ENCODE assay signal across 37 cellular contexts in the genomic region with DNA sequence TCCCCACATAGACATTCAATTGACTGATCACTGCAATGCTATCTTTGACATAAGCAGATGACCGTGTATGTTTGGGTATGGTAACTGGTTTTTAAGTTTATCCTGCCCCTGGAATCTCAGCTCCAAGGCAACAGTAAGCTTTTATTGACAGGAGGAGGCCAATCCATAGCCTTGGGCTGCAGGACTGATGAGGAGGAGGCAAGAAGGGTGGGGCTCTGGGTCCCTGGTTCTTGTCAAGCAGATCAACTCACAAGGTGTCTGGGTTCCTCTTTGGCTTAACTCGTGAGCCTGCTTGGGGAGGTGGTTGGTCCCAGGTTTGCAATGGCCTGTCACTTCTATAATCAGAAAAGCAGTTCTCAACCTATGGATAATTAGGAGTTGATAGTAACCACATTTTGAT.
"Had no signal": no experiment of that assay in that cellular context is flagged by ENCODE, and none has a peak within 500 bp of the region (broad histone marks: within the 10 kb centered on the region; RNA-seq: fewer than 3 reads in every experiment).

No MANE protein-coding gene starts in this region.

- H3K4me1 Mint-ChIP-seq: activated naive CD4-positive, alpha-beta T cell treated with anti-CD3 and anti-CD28 coated beads, Interleukin-2, amount 50 U/mL, for 24 hours; activated naive CD8-positive, alpha-beta T cell treated with anti-CD3 and anti-CD28 coated beads for 36 hours; activated naive CD8-positive, alpha-beta T cell treated with anti-CD3 and anti-CD28 coated beads, Interleukin-2, amount 10 ng/mL, durations not matched to agents 7 days and 5 days; activated naive CD8-positive, alpha-beta T cell treated with anti-CD3 and anti-CD28 coated beads, Interleukin-2, amount 50 U/mL, for 24 hours; activated T-helper 17 cell treated with anti-CD3 and anti-CD28 coated beads, Interleukin-2, amount 50 U/mL, for 72 hours; central memory CD8-positive, alpha-beta T cell had no signal

- H3K4me1 ChIP-seq: adrenal gland, ascending aorta, body of pancreas, breast epithelium had no signal

- H3K4me3 Mint-ChIP-seq: activated naive CD4-positive, alpha-beta T cell treated with anti-CD3 and anti-CD28 coated beads for 36 hours; activated naive CD4-positive, alpha-beta T cell treated with anti-CD3 and anti-CD28 coated beads, Interleukin-2, amount 50 U/mL, for 24 hours; activated naive CD8-positive, alpha-beta T cell; activated naive CD8-positive, alpha-beta T cell treated with anti-CD3 and anti-CD28 coated beads for 36 hours; activated naive CD8-positive, alpha-beta T cell treated with anti-CD3 and anti-CD28 coated beads, Interleukin-2, amount 10 ng/mL, durations not matched to agents 7 days and 5 days; activated naive CD8-positive, alpha-beta T cell treated with anti-CD3 and anti-CD28 coated beads, Interleukin-2, amount 50 U/mL, for 24 hours; activated T-cell treated with anti-CD3 and anti-CD28 coated beads, Interleukin-2, amount 50 U/mL, for 24 hours; activated T-cell treated with anti-CD3 and anti-CD28 coated beads, Interleukin-2, amount 50 U/mL, for 4 hours; activated T-cell treated with anti-CD3 and anti-CD28 coated beads, Interleukin-2, amount 50 U/mL, for 72 hours; activated T-helper 1 cell treated with anti-CD3 and anti-CD28 coated beads, Interleukin-12 subunit alpha, Interleukin-12 subunit beta, Interleukin-2, Interleukin-4 antibody, amounts not matched to agents 30 ng/mL and 10 ng/mL and 1 ng/mL, durations not matched to agents 14 hours and 24 hours and 36 hours; activated T-helper 17 cell treated with anti-CD3 and anti-CD28 coated beads, Interleukin-2, amount 50 U/mL, for 72 hours; brain; central memory CD8-positive, alpha-beta T cell had no signal

- H3K27ac ChIP-seq: adrenal gland, ascending aorta, body of pancreas, brain microvascular endothelial cell, breast epithelium, cardiac muscle cell had no signal

- H3K36me3 ChIP-seq: adrenal gland, ascending aorta, brain microvascular endothelial cell, breast epithelium, cardiac muscle cell had no signal

- H3K27ac Mint-ChIP-seq: activated naive CD4-positive, alpha-beta T cell treated with anti-CD3 and anti-CD28 coated beads for 36 hours; activated naive CD4-positive, alpha-beta T cell treated with anti-CD3 and anti-CD28 coated beads, Interleukin-2, amount 50 U/mL, for 24 hours; activated naive CD8-positive, alpha-beta T cell; activated naive CD8-positive, alpha-beta T cell treated with anti-CD3 and anti-CD28 coated beads for 36 hours; activated naive CD8-positive, alpha-beta T cell treated with anti-CD3 and anti-CD28 coated beads, Interleukin-2, amount 10 ng/mL, durations not matched to agents 7 days and 5 days; activated naive CD8-positive, alpha-beta T cell treated with anti-CD3 and anti-CD28 coated beads, Interleukin-2, amount 50 U/mL, for 24 hours; activated T-cell treated with anti-CD3 and anti-CD28 coated beads, Interleukin-2, amount 50 U/mL, for 24 hours; activated T-cell treated with anti-CD3 and anti-CD28 coated beads, Interleukin-2, amount 50 U/mL, for 72 hours; activated T-helper 1 cell treated with anti-CD3 and anti-CD28 coated beads, Interleukin-12 subunit alpha, Interleukin-12 subunit beta, Interleukin-2, Interleukin-4 antibody, amounts not matched to agents 30 ng/mL and 10 ng/mL and 1 ng/mL, durations not matched to agents 14 hours and 24 hours and 36 hours; activated T-helper 17 cell treated with anti-CD3 and anti-CD28 coated beads, Interleukin-2, amount 50 U/mL, for 72 hours; activated T-helper 2 cell treated with anti-CD3 and anti-CD28 coated beads, Interferon-gamma antibody, Interleukin-2, Interleukin-4, amounts not matched to agents 10 μg/mL and 5 μg/mL and 100 μg/mL, durations not matched to agents 14 hours and 24 hours and 36 hours had no signal

- DNase-seq: activated effector memory CD4-positive, alpha-beta T cell treated with anti-CD3 and anti-CD28 coated beads, Interleukin-2, amount 50 U/mL, for 16 hours; activated effector memory CD4-positive, alpha-beta T cell treated with Interleukin-2 at 50 U/mL for 16 hours; activated gamma-delta T cell; activated gamma-delta T cell treated with Interleukin-2 at 50 U/mL for 16 hours; activated naive CD4-positive, alpha-beta T cell; activated naive CD4-positive, alpha-beta T cell treated with anti-CD3 and anti-CD28 coated beads for 36 hours; activated naive CD4-positive, alpha-beta T cell treated with anti-CD3 and anti-CD28 coated beads, Interleukin-2, amount 50 U/mL, for 16 hours; activated naive CD4-positive, alpha-beta T cell treated with Interleukin-2 at 50 U/mL for 16 hours; activated naive CD8-positive, alpha-beta T cell treated with anti-CD3 and anti-CD28 coated beads for 36 hours; activated naive CD8-positive, alpha-beta T cell treated with anti-CD3 and anti-CD28 coated beads, Interleukin-2, amount 10 ng/mL, durations not matched to agents 7 days and 5 days; activated naive CD8-positive, alpha-beta T cell treated with anti-CD3 and anti-CD28 coated beads, Interleukin-2, amount 50 U/mL, for 24 hours; activated T-cell treated with anti-CD3 and anti-CD28 coated beads, Interleukin-2, amount 50 U/mL, for 1 hour; activated T-cell treated with anti-CD3 and anti-CD28 coated beads, Interleukin-2, amount 50 U/mL, for 24 hours; activated T-cell treated with anti-CD3 and anti-CD28 coated beads, Interleukin-2, amount 50 U/mL, for 4 hours; activated T-cell treated with anti-CD3 and anti-CD28 coated beads, Interleukin-2, amount 50 U/mL, for 48 hours; activated T-cell treated with anti-CD3 and anti-CD28 coated beads, Interleukin-2, amount 50 U/mL, for 72 hours; adrenal gland; amniotic stem cell; amygdala; anterior cingulate cortex; aorta; body of pancreas; brain microvascular endothelial cell; caudate nucleus; central memory CD4-positive, alpha-beta T cell; cerebellar nuclear complex had no signal

- H3K36me3 Mint-ChIP-seq: activated naive CD8-positive, alpha-beta T cell treated with anti-CD3 and anti-CD28 coated beads, Interleukin-2, amount 10 ng/mL, durations not matched to agents 7 days and 5 days had no signal

- H3K27me3 Mint-ChIP-seq: activated naive CD4-positive, alpha-beta T cell treated with anti-CD3 and anti-CD28 coated beads, Interleukin-2, amount 50 U/mL, for 24 hours; activated naive CD8-positive, alpha-beta T cell; activated naive CD8-positive, alpha-beta T cell treated with anti-CD3 and anti-CD28 coated beads for 36 hours; activated naive CD8-positive, alpha-beta T cell treated with anti-CD3 and anti-CD28 coated beads, Interleukin-2, amount 10 ng/mL, durations not matched to agents 7 days and 5 days; activated naive CD8-positive, alpha-beta T cell treated with anti-CD3 and anti-CD28 coated beads, Interleukin-2, amount 50 U/mL, for 24 hours; activated T-cell treated with anti-CD3 and anti-CD28 coated beads, Interleukin-2, amount 50 U/mL, for 24 hours; activated T-helper 17 cell treated with anti-CD3 and anti-CD28 coated beads, Interleukin-2, amount 50 U/mL, for 72 hours; brain; central memory CD8-positive, alpha-beta T cell had no signal

- H3K27me3 ChIP-seq: adrenal gland, ascending aorta, body of pancreas, brain microvascular endothelial cell, breast epithelium, cardiac muscle cell had no signal

- H3K9me3 ChIP-seq: adrenal gland, ascending aorta, body of pancreas, breast epithelium had no signal

- H3K9me3 Mint-ChIP-seq: activated naive CD4-positive, alpha-beta T cell treated with anti-CD3 and anti-CD28 coated beads for 36 hours; activated naive CD4-positive, alpha-beta T cell treated with anti-CD3 and anti-CD28 coated beads, Interleukin-2, amount 50 U/mL, for 24 hours; activated naive CD4-positive, alpha-beta T cell treated with anti-CD3 and anti-CD28 coated beads, Interleukin-2, amount 50 U/mL, for 72 hours; activated naive CD8-positive, alpha-beta T cell treated with anti-CD3 and anti-CD28 coated beads for 36 hours; activated naive CD8-positive, alpha-beta T cell treated with anti-CD3 and anti-CD28 coated beads, Interleukin-2, amount 10 ng/mL, durations not matched to agents 7 days and 5 days; activated naive CD8-positive, alpha-beta T cell treated with anti-CD3 and anti-CD28 coated beads, Interleukin-2, amount 50 U/mL, for 24 hours; activated T-cell treated with anti-CD3 and anti-CD28 coated beads, Interleukin-2, amount 50 U/mL, for 24 hours; activated T-cell treated with anti-CD3 and anti-CD28 coated beads, Interleukin-2, amount 50 U/mL, for 4 hours; activated T-cell treated with anti-CD3 and anti-CD28 coated beads, Interleukin-2, amount 50 U/mL, for 72 hours; activated T-helper 1 cell treated with anti-CD3 and anti-CD28 coated beads, Interleukin-12 subunit alpha, Interleukin-12 subunit beta, Interleukin-2, Interleukin-4 antibody, amounts not matched to agents 30 ng/mL and 10 ng/mL and 1 ng/mL, durations not matched to agents 14 hours and 24 hours and 36 hours; activated T-helper 17 cell treated with anti-CD3 and anti-CD28 coated beads, Interleukin-2, amount 50 U/mL, for 72 hours; activated T-helper 2 cell treated with anti-CD3 and anti-CD28 coated beads, Interferon-gamma antibody, Interleukin-2, Interleukin-4, amounts not matched to agents 10 μg/mL and 5 μg/mL and 100 μg/mL, durations not matched to agents 14 hours and 24 hours and 36 hours; central memory CD8-positive, alpha-beta T cell had no signal

- ATAC-seq: activated naive CD4-positive, alpha-beta T cell treated with anti-CD3 and anti-CD28 coated beads, Interleukin-2, amount 50 U/mL, for 72 hours; activated naive CD8-positive, alpha-beta T cell treated with anti-CD3 and anti-CD28 coated beads, Interleukin-2, amount 50 U/mL, for 24 hours; activated T-cell treated with anti-CD3 and anti-CD28 coated beads, Interleukin-2, amount 50 U/mL, for 4 hours; activated T-cell treated with anti-CD3 and anti-CD28 coated beads, Interleukin-2, amount 50 U/mL, for 72 hours; activated T-helper 17 cell treated with anti-CD3 and anti-CD28 coated beads, Interleukin-2, amount 50 U/mL, for 72 hours; body of pancreas had no signal

- H3K4me3 ChIP-seq: adrenal gland, ascending aorta, body of pancreas, breast epithelium, cardiac muscle cell had no signal
